In genomic region chr2:1310202-1310601, GRCh38 we compare ENCODE assay signal across 37 cellular contexts.
"Had no signal": no experiment of that assay in that cellular context is flagged by ENCODE, and none has a peak within 500 bp of the region (broad histone marks: within the 10 kb centered on the region; RNA-seq: fewer than 3 reads in every experiment).

No MANE protein-coding gene starts in this region.

- H3K4me3 ChIP-seq: adrenal gland, body of pancreas, breast epithelium had no signal

- H3K4me1 Mint-ChIP-seq: activated B cell treated with CpG ODN at 0.5 μM for 24 hours; activated CD4-positive, alpha-beta T cell treated with anti-CD3 and anti-CD28 coated beads, Interleukin-2, amount 10 ng/mL, durations not matched to agents 24 days and 14 days; activated naive CD8-positive, alpha-beta T cell treated with anti-CD3 and anti-CD28 coated beads for 36 hours had no signal

- H3K36me3 Mint-ChIP-seq: activated CD4-positive, alpha-beta memory T cell treated with anti-CD3 and anti-CD28 coated beads for 36 hours; activated naive CD4-positive, alpha-beta T cell treated with anti-CD3 and anti-CD28 coated beads, Interleukin-2, amount 50 U/mL, for 72 hours; activated naive CD8-positive, alpha-beta T cell treated with anti-CD3 and anti-CD28 coated beads for 36 hours had no signal

- H3K27ac ChIP-seq: adrenal gland, body of pancreas, brain microvascular endothelial cell, breast epithelium, VCaP had no signal

- ATAC-seq: activated CD8-positive, alpha-beta T cell treated with anti-CD3 and anti-CD28 coated beads for 36 hours; activated naive CD4-positive, alpha-beta T cell treated with anti-CD3 and anti-CD28 coated beads, Interleukin-2, amount 50 U/mL, for 72 hours; activated T-cell treated with anti-CD3 and anti-CD28 coated beads, Interleukin-2, amount 50 U/mL, for 4 hours; activated T-cell treated with anti-CD3 and anti-CD28 coated beads, Interleukin-2, amount 50 U/mL, for 72 hours; activated T-helper 17 cell treated with anti-CD3 and anti-CD28 coated beads, Interleukin-2, amount 50 U/mL, for 72 hours; body of pancreas had no signal

- H3K9me3 Mint-ChIP-seq: activated B cell treated with CpG ODN at 0.5 μM for 24 hours; activated CD4-positive, alpha-beta memory T cell treated with anti-CD3 and anti-CD28 coated beads for 36 hours; activated CD4-positive, alpha-beta T cell treated with anti-CD3 and anti-CD28 coated beads, Interleukin-2, amount 10 ng/mL, durations not matched to agents 24 days and 14 days; activated CD8-positive, alpha-beta T cell treated with anti-CD3 and anti-CD28 coated beads for 36 hours; activated naive CD4-positive, alpha-beta T cell treated with anti-CD3 and anti-CD28 coated beads for 36 hours; activated naive CD4-positive, alpha-beta T cell treated with anti-CD3 and anti-CD28 coated beads, Interleukin-2, amount 50 U/mL, for 72 hours; activated naive CD8-positive, alpha-beta T cell treated with anti-CD3 and anti-CD28 coated beads for 36 hours; activated T-cell treated with anti-CD3 and anti-CD28 coated beads, Interleukin-2, amount 50 U/mL, for 4 hours; activated T-cell treated with anti-CD3 and anti-CD28 coated beads, Interleukin-2, amount 50 U/mL, for 72 hours; activated T-helper 1 cell treated with anti-CD3 and anti-CD28 coated beads, Interleukin-12 subunit alpha, Interleukin-12 subunit beta, Interleukin-2, Interleukin-4 antibody, amounts not matched to agents 30 ng/mL and 10 ng/mL and 1 ng/mL, durations not matched to agents 14 hours and 24 hours and 36 hours; activated T-helper 17 cell treated with anti-CD3 and anti-CD28 coated beads, Interleukin-2, amount 50 U/mL, for 72 hours; T-helper 1 cell treated with Interleukin-12 subunit alpha and Interleukin-12 subunit beta and Interleukin-4 antibody, amounts not matched to agents 30 μg/mL and 1 μg/mL, for 36 hours; T-helper 2 cell treated with Interferon-gamma antibody and Interleukin-4, amounts not matched to agents 5 μg/mL and 100 μg/mL, for 36 hours had no signal

- H3K9me3 ChIP-seq: adrenal gland, body of pancreas, breast epithelium had no signal

- H3K4me3 Mint-ChIP-seq: activated B cell treated with CpG ODN at 0.5 μM for 24 hours; activated CD4-positive, alpha-beta memory T cell treated with anti-CD3 and anti-CD28 coated beads for 36 hours; activated CD4-positive, alpha-beta T cell treated with anti-CD3 and anti-CD28 coated beads, Interleukin-2, amount 10 ng/mL, durations not matched to agents 24 days and 14 days; activated CD8-positive, alpha-beta T cell treated with anti-CD3 and anti-CD28 coated beads for 36 hours; activated naive CD4-positive, alpha-beta T cell treated with anti-CD3 and anti-CD28 coated beads for 36 hours; activated naive CD8-positive, alpha-beta T cell treated with anti-CD3 and anti-CD28 coated beads for 36 hours; activated T-cell treated with anti-CD3 and anti-CD28 coated beads, Interleukin-2, amount 50 U/mL, for 4 hours; activated T-cell treated with anti-CD3 and anti-CD28 coated beads, Interleukin-2, amount 50 U/mL, for 72 hours; activated T-helper 1 cell treated with anti-CD3 and anti-CD28 coated beads, Interleukin-12 subunit alpha, Interleukin-12 subunit beta, Interleukin-2, Interleukin-4 antibody, amounts not matched to agents 30 ng/mL and 10 ng/mL and 1 ng/mL, durations not matched to agents 14 hours and 24 hours and 36 hours; activated T-helper 17 cell treated with anti-CD3 and anti-CD28 coated beads, Interleukin-2, amount 50 U/mL, for 72 hours; T-helper 1 cell treated with Interleukin-12 subunit alpha and Interleukin-12 subunit beta and Interleukin-4 antibody, amounts not matched to agents 30 μg/mL and 1 μg/mL, for 36 hours; T-helper 2 cell treated with Interferon-gamma antibody and Interleukin-4, amounts not matched to agents 5 μg/mL and 100 μg/mL, for 36 hours had no signal

- FAIRE-seq: astrocyte, TTC549 had no signal

- DNase-seq: activated B cell treated with CpG ODN at 0.5 μM for 24 hours; activated CD4-positive, alpha-beta memory T cell treated with anti-CD3 and anti-CD28 coated beads for 36 hours; activated CD4-positive, alpha-beta T cell treated with anti-CD3 and anti-CD28 coated beads for 4 hours; activated CD4-positive, alpha-beta T cell treated with anti-CD3 and anti-CD28 coated beads, Interleukin-2, amount 10 ng/mL, durations not matched to agents 24 days and 14 days; activated CD4-positive, alpha-beta T cell treated with anti-CD3 and anti-CD28 coated beads, Interleukin-2, amount 50 U/mL, for 1 hour; activated CD4-positive, alpha-beta T cell treated with anti-CD3 and anti-CD28 coated beads, Interleukin-2, amount 50 U/mL, for 4 hours; activated CD4-positive, CD25-positive, alpha-beta regulatory T cell treated with anti-CD3 and anti-CD28 coated beads, Interleukin-2, amount 50 U/mL, for 72 hours; activated CD8-positive, alpha-beta memory T cell treated with anti-CD3 and anti-CD28 coated beads, Interleukin-2, amount 50 U/mL, for 4 hours; activated CD8-positive, alpha-beta T cell treated with anti-CD3 and anti-CD28 coated beads for 36 hours; activated effector memory CD4-positive, alpha-beta T cell treated with anti-CD3 and anti-CD28 coated beads, Interleukin-2, amount 50 U/mL, for 16 hours; activated gamma-delta T cell treated with Interleukin-2 at 50 U/mL for 16 hours; activated naive CD4-positive, alpha-beta T cell; activated naive CD4-positive, alpha-beta T cell treated with anti-CD3 and anti-CD28 coated beads for 36 hours; activated naive CD4-positive, alpha-beta T cell treated with anti-CD3 and anti-CD28 coated beads, Interleukin-2, amount 50 U/mL, for 16 hours; activated naive CD8-positive, alpha-beta T cell treated with anti-CD3 and anti-CD28 coated beads for 36 hours; activated T-cell treated with anti-CD3 and anti-CD28 coated beads for 4 hours; activated T-cell treated with anti-CD3 and anti-CD28 coated beads, Interleukin-2, amount 50 U/mL, for 1 hour; activated T-cell treated with anti-CD3 and anti-CD28 coated beads, Interleukin-2, amount 50 U/mL, for 4 hours; activated T-cell treated with anti-CD3 and anti-CD28 coated beads, Interleukin-2, amount 50 U/mL, for 72 hours; adrenal gland; amniotic stem cell; aorta; body of pancreas; brain microvascular endothelial cell; central memory CD4-positive, alpha-beta T cell; T-helper 1 cell; T-helper 2 cell; T-helper 9 cell had no signal

- H3K27me3 ChIP-seq: adrenal gland, body of pancreas, brain microvascular endothelial cell, breast epithelium had no signal

- H3K4me1 ChIP-seq: adrenal gland, breast epithelium had no signal

- H3K27me3 Mint-ChIP-seq: activated B cell treated with CpG ODN at 0.5 μM for 24 hours; activated CD4-positive, alpha-beta memory T cell treated with anti-CD3 and anti-CD28 coated beads for 36 hours; activated CD4-positive, alpha-beta T cell treated with anti-CD3 and anti-CD28 coated beads, Interleukin-2, amount 10 ng/mL, durations not matched to agents 24 days and 14 days; activated naive CD8-positive, alpha-beta T cell treated with anti-CD3 and anti-CD28 coated beads for 36 hours had no signal

- H3K27ac Mint-ChIP-seq: activated B cell treated with CpG ODN at 0.5 μM for 24 hours; activated CD4-positive, alpha-beta memory T cell treated with anti-CD3 and anti-CD28 coated beads for 36 hours; activated CD4-positive, alpha-beta T cell treated with anti-CD3 and anti-CD28 coated beads, Interleukin-2, amount 10 ng/mL, durations not matched to agents 24 days and 14 days; activated CD8-positive, alpha-beta T cell treated with anti-CD3 and anti-CD28 coated beads for 36 hours; activated naive CD4-positive, alpha-beta T cell treated with anti-CD3 and anti-CD28 coated beads for 36 hours; activated naive CD4-positive, alpha-beta T cell treated with anti-CD3 and anti-CD28 coated beads, Interleukin-2, amount 50 U/mL, for 72 hours; activated naive CD8-positive, alpha-beta T cell treated with anti-CD3 and anti-CD28 coated beads for 36 hours; activated T-cell treated with anti-CD3 and anti-CD28 coated beads, Interleukin-2, amount 50 U/mL, for 72 hours; activated T-helper 1 cell treated with anti-CD3 and anti-CD28 coated beads, Interleukin-12 subunit alpha, Interleukin-12 subunit beta, Interleukin-2, Interleukin-4 antibody, amounts not matched to agents 30 ng/mL and 10 ng/mL and 1 ng/mL, durations not matched to agents 14 hours and 24 hours and 36 hours; activated T-helper 17 cell treated with anti-CD3 and anti-CD28 coated beads, Interleukin-2, amount 50 U/mL, for 72 hours; T-helper 1 cell treated with Interleukin-12 subunit alpha and Interleukin-12 subunit beta and Interleukin-4 antibody, amounts not matched to agents 30 μg/mL and 1 μg/mL, for 36 hours; T-helper 2 cell treated with Interferon-gamma antibody and Interleukin-4, amounts not matched to agents 5 μg/mL and 100 μg/mL, for 36 hours had no signal

- H3K36me3 ChIP-seq: adrenal gland, brain microvascular endothelial cell, breast epithelium had no signal
